In the genomic region with DNA sequence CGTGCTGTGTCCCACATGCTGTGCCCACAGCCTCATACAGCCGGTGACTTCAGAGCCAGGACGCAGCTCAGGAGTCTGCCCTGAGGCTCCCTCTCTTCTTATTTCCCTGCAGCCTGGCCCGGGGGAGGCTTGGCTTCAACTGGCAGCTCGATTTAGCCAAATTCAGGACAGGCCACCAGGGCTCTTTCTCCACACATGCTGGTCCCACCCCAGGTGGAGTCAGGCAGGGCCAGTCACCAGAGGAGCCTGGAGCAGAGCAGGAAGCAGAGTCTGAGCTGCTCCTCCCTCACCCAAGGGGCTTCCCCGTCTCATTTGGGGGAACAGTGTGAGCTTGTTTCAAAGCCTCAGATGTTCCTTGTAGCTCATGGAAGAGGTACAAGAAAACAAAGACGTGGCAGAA, we compare ENCODE assay signal across 5 cellular contexts. TPM values are rescaled to one million over a fixed set of nuclear protein-coding genes. Genes with fewer than 3 reads are reported as not detected.
"Had no signal": no experiment of that assay in that cellular context is flagged by ENCODE, and none has a peak within 500 bp of the region (broad histone marks: within the 10 kb centered on the region; RNA-seq: fewer than 3 reads in every experiment).

No MANE protein-coding gene starts in this region.

RNA-seq across cellular contexts. Expression of gene PSG1, which starts 35.9 kb away (rescaled TPM):
- total RNA-seq: GM23338, H1, H9, HT-29 had no signal
- polyA plus RNA-seq: GM23338, H1, IgD-negative memory B cell had no signal
